4 cellular contexts compared by ENCODE assay signal in genomic region chr15:28196581-28196980, GRCh38.
DNase-seq lines count a peak whose midpoint lies in the region; FAIRE-seq and TF ChIP-seq lines count a peak whose summit lies in the region.
"Not testable (repeated sequence)": the region's sequence is repeated elsewhere in the genome, so short reads cannot be mapped to it uniquely, and the experiment has no call there.

No MANE protein-coding gene starts in this region.

- intact Hi-C loops in mammary epithelial cell (cut with micrococcal nuclease): not testable (repeated sequence)

- peaks cover 11% of the 10 kb centered on the region for H3K36me3 ChIP-seq in mammary epithelial cell (ENCODE audit: insufficient read depth, low read length)
- not testable (repeated sequence) for H3K36me3 ChIP-seq in bronchial epithelial cell (ENCODE audit: control insufficient read depth, insufficient read depth, low read length)
- H3K36me3 ChIP-seq in trophoblast cell (ENCODE audit: control insufficient read depth in 1 of 2, insufficient read depth in 2 of 2, low read length in 2 of 2): peaks cover 10 to 12% of the 10 kb centered on the region in 2 experiments

- WGBS in mammary epithelial cell (ENCODE audit: low coverage, missing lambda C conversion rate): 89% methylated on average over 5 of the region's 5 CpGs
- WGBS in trophoblast cell (ENCODE audit: extremely low coverage, insufficient coverage, insufficient read length): no CpG with 5 or more reads among the region's 5 CpGs

- not testable (repeated sequence) for H3K14ac ChIP-seq in trophoblast cell (ENCODE audit: low read length)

- H3K79me2 ChIP-seq in mammary epithelial cell (ENCODE audit: insufficient read depth, low read length); trophoblast cell (ENCODE audit: control insufficient read depth, insufficient read depth, low read length, poor library complexity): not testable (repeated sequence)

- H4K20me1 ChIP-seq in mammary epithelial cell (ENCODE audit: insufficient read depth, low read length): not testable (repeated sequence)

- not testable (repeated sequence) for H2AK5ac ChIP-seq in trophoblast cell (ENCODE audit: low read length)

- not testable (repeated sequence) for DNase-seq in mammary epithelial cell
- DNase-seq in bronchial epithelial cell (ENCODE audit: low read depth): peak; percentile 69
- DNase-seq in epithelial cell of esophagus (ENCODE audit: low read depth): peak; percentile 61
- peak; percentile 7 to 71 for DNase-seq in trophoblast cell

- not testable (repeated sequence) for H3K4ac ChIP-seq in trophoblast cell (ENCODE audit: low read depth, low read length)

- H3K18ac ChIP-seq in trophoblast cell (ENCODE audit: low read length): not testable (repeated sequence)

- H3K79me1 ChIP-seq in trophoblast cell (ENCODE audit: low read length): not testable (repeated sequence)

- not testable (repeated sequence) for H2BK12ac ChIP-seq in trophoblast cell (ENCODE audit: low read length)

- not testable (repeated sequence) for TF ChIP-seq CTCF in mammary epithelial cell (conservative IDR thresholded peaks at IDR 0.05 in 1 of 2, IDR thresholded peaks at IDR 0.05 in 1 of 2; ENCODE audit: extremely low read depth in 1 of 2, insufficient read depth in 1 of 2, low read depth in 1 of 2, low read length in 2 of 2); bronchial epithelial cell (IDR thresholded peaks at IDR 0.05; ENCODE audit: insufficient read depth, low read length, severe bottlenecking); epithelial cell of esophagus (IDR thresholded peaks at IDR 0.05; ENCODE audit: insufficient read depth, low read depth, low read length, missing control alignments)

- H4K8ac ChIP-seq in trophoblast cell (ENCODE audit: low read depth, low read length): not testable (repeated sequence)

- not testable (repeated sequence) for FAIRE-seq in bronchial epithelial cell (lab: Jason Lieb, UNC)

- H3K4me3 ChIP-seq in mammary epithelial cell (replicated peaks in 1 of 3; ENCODE audit: insufficient read depth in 1 of 3, low read depth in 2 of 3, low read length in 3 of 3); bronchial epithelial cell (ENCODE audit: low read depth, low read length); epithelial cell of esophagus (ENCODE audit: low read length); trophoblast cell (ENCODE audit: low read depth, low read length): not testable (repeated sequence)

- not testable (repeated sequence) for H4K12ac ChIP-seq in trophoblast cell (ENCODE audit: low read depth, low read length)

- not testable (repeated sequence) for H3K27ac ChIP-seq in mammary epithelial cell (ENCODE audit: insufficient read depth, low read depth, low read length); trophoblast cell (ENCODE audit: low read depth, low read length)

- H3K27me3 ChIP-seq in mammary epithelial cell (ENCODE audit: insufficient read depth, low read length); bronchial epithelial cell (ENCODE audit: control insufficient read depth, insufficient read depth, low read length); trophoblast cell (ENCODE audit: insufficient read depth, low read length): not testable (repeated sequence)

- H2AFZ ChIP-seq in mammary epithelial cell (ENCODE audit: low read depth, low read length); trophoblast cell (ENCODE audit: insufficient read depth, low read length, poor library complexity): not testable (repeated sequence)

- in situ Hi-C loops in mammary epithelial cell (cut with MboI; ENCODE audit: low sequenced_read_pairs in 2 of 2): not testable (repeated sequence)

- H2BK120ac ChIP-seq in trophoblast cell (ENCODE audit: insufficient read depth, low read length, poor library complexity): not testable (repeated sequence)

- TSS peak; percentile 17 for BruUV-seq in mammary epithelial cell (replicated peaks; lab: Mats Ljungman, UMichigan)

- H3K23ac ChIP-seq in trophoblast cell (ENCODE audit: low read length): not testable (repeated sequence)

- not testable (repeated sequence) for H3K4me2 ChIP-seq in mammary epithelial cell (ENCODE audit: insufficient read depth, low read depth, low read length); trophoblast cell (ENCODE audit: low read length)

- dilution Hi-C loops in mammary epithelial cell (cut with HindIII; ENCODE audit: low sequenced_read_pairs): not testable (repeated sequence)

- H3K4me1 ChIP-seq in mammary epithelial cell (ENCODE audit: insufficient read depth, low read length); trophoblast cell (ENCODE audit: control insufficient read depth in 1 of 2, insufficient read depth in 2 of 2, low read length in 2 of 2): not testable (repeated sequence)

- CTCF ChIA-PET in mammary epithelial cell (lab: Charles Lee; ENCODE audit: low non-redundant PET): not testable (repeated sequence)

- H3K9me3 ChIP-seq in mammary epithelial cell (replicated peaks; ENCODE audit: insufficient read depth, low read length); trophoblast cell (ENCODE audit: insufficient read depth, low read depth, low read length): not testable (repeated sequence)

- not testable (repeated sequence) for H2BK5ac ChIP-seq in trophoblast cell (ENCODE audit: low read depth, low read length, poor library complexity)

- H4K91ac ChIP-seq in trophoblast cell (ENCODE audit: low read depth, low read length): not testable (repeated sequence)

- H3K9ac ChIP-seq in mammary epithelial cell (ENCODE audit: insufficient read depth, low read length); trophoblast cell (ENCODE audit: low read length): not testable (repeated sequence)
